8 cellular contexts compared by ENCODE assay signal in genomic region chr18:54222922-54223567, GRCh38. TPM values are rescaled to one million over a fixed set of nuclear protein-coding genes. Genes with fewer than 3 reads are reported as not detected.
DNase-seq lines count a peak whose midpoint lies in the region; ATAC-seq and TF ChIP-seq lines count a peak whose summit lies in the region.

No MANE protein-coding gene starts in this region.

- ATAC-seq in GM19463 (IDR thresholded peaks at IDR 0.05; ENCODE audit: unreplicated experiment) (peak; percentile 32), HG03460 (IDR thresholded peaks at IDR 0.05; ENCODE audit: unreplicated experiment) (peak; percentile 45)
- ATAC-seq in effector memory CD8-positive, alpha-beta T cell (replicated peaks), result peak; percentile 65

- peaks cover 5% of the 10 kb centered on the region for H3K4me1 ChIP-seq in ovary (ENCODE audit: insufficient read depth)

- peak overlapping the region; percentile 91 to 93 for H3K4me3 Mint-ChIP-seq in effector memory CD8-positive, alpha-beta T cell

- H3K36me3 ChIP-seq in ovary, result no peaks in the 10 kb centered on the region

- H3K4me3 ChIP-seq in WI38 (ENCODE audit: low read depth, low read length), result peak overlapping the region; percentile 76
- peak overlapping the region; percentile 66 for H3K4me3 ChIP-seq in ovary

- intact Hi-C loops in ovary (cut with DNase I), result loop anchor here in 2 of 4 donors (5.0 to 10.0 kb wide), 2 partner anchors 44 to 132 kb away; partner anchors contain the start of genes C18orf54 (in 1 of the 2), POLI (in 1 of the 2) and STARD6 (in 1 of the 2)

- H3K9me3 Mint-ChIP-seq in effector memory CD8-positive, alpha-beta T cell, result no peaks in the 10 kb centered on the region

- peaks cover 19% of the 10 kb centered on the region for H3K36me3 Mint-ChIP-seq in effector memory CD8-positive, alpha-beta T cell (ENCODE audit: insufficient read depth)

- no peaks in the 10 kb centered on the region for H3K27me3 Mint-ChIP-seq in effector memory CD8-positive, alpha-beta T cell

- peaks cover 32 to 55% of the 10 kb centered on the region in 2 donors for H3K4me1 Mint-ChIP-seq in effector memory CD8-positive, alpha-beta T cell (ENCODE audit: low read depth in 2 of 2)

- WGBS in ovary, 3 donors, result 22 to 25% (median 24%) methylated on average over 5 of the region's 5 CpGs

- no peak for TF ChIP-seq EP300 in ovary (IDR thresholded peaks at IDR 0.05)

- H3K9me3 ChIP-seq in ovary, result no peaks in the 10 kb centered on the region

- no peak overlapping the region for H3K27ac ChIP-seq in ovary

- DNase-seq in DMS53 treated with DMSO at 0.1 percent for 48 hours (lab: John Stamatoyannopoulos, UW; ENCODE audit: unreplicated experiment) (peak; percentile 59), ovary (no peak), iPS-NIHi11 (ENCODE audit: low spot score) (no peak), hepatic stellate cell (ENCODE audit: low spot score) (no peak)
- DNase-seq in effector memory CD8-positive, alpha-beta T cell, result peak; percentile 61 to 64 (median 62)

- H3K27ac Mint-ChIP-seq in effector memory CD8-positive, alpha-beta T cell, result peak overlapping the region; percentile 91 to 96

- H3K27me3 ChIP-seq in ovary, result no peaks in the 10 kb centered on the region

- TF ChIP-seq POLR2A in ovary (IDR thresholded peaks at IDR 0.05), result no peak

- no peak for TF ChIP-seq CTCF in WI38 (IDR thresholded peaks at IDR 0.05; ENCODE audit: low read depth, low read length)
- TF ChIP-seq CTCF in ovary (IDR thresholded peaks at IDR 0.05), result no peak

RNA-seq across cellular contexts. Expression of gene MBD2, which starts 1.4 kb away (rescaled TPM):
- 10 to 100 TPM; 21.9 to 59.0 (median 45.0) TPM for total RNA-seq in ovary
- 10 to 100 TPM; 27.3 to 54.4 TPM for polyA plus RNA-seq in ovary

RNA-seq across cellular contexts. Expression of gene POLI, which starts 46.3 kb away (rescaled TPM):
- 10 to 100 TPM; 22.7 to 65.5 (median 47.5) TPM for total RNA-seq in ovary
- 10 to 100 TPM; 15.4 to 19.2 TPM for polyA plus RNA-seq in ovary

Comparison
In these comparisons a context has a peak if more than half of its experiments do, and no peak if none do; other contexts are left out.
1. DNase-seq: peak in DMS53 treated with DMSO at 0.1 percent for 48 hours (single experiment) and effector memory CD8-positive, alpha-beta T cell (3 of 3); none in ovary (0 of 5), iPS-NIHi11 (single experiment) and hepatic stellate cell (single experiment).
2. Peak in every context shown above with its lines, with median percentiles within 50 percentile points of each other: ATAC-seq.